ENCODE assay signal across 6 cellular contexts in the genomic region with DNA sequence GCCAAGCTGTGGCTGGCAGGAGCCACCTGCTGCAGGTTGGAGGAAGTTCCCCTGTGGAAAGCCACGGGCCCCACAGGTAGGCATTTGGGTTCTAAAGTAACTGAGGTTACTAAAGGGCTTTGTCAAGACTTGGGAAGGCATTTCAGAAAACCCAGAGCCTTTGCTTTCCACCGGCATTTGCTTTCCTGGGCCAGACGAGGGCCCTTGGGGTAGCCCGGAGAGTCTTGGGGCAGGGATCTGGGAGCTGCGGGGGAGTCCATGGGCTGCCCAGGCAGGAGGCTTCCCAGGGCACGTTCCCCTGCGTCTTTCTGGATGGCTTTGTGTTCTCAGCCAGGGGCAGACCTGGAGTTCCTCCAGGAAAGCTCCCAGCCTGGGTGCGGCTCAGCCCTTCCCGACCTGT. TPM values are rescaled to one million over a fixed set of nuclear protein-coding genes. Genes with fewer than 3 reads are reported as not detected.
"Had no signal": no experiment of that assay in that cellular context is flagged by ENCODE, and none has a peak within 500 bp of the region (broad histone marks: within the 10 kb centered on the region; RNA-seq: fewer than 3 reads in every experiment).

No MANE protein-coding gene starts in this region.

- ATAC-seq: GM23338, K562 had no signal

- DNase-seq: H9, HCEC 1CT, IMR-90 had no signal

- H3K4me3 ChIP-seq: GM23338, K562 had no signal

RNA-seq across cellular contexts. Expression of gene JPH3, which starts 43.5 kb away (rescaled TPM):
- total RNA-seq: HT-29, IMR-90, K562 had no signal
